In genomic region chr21:36319767-36320420, GRCh38 we compare ENCODE assay signal across 8 cellular contexts.
DNase-seq lines count a peak whose midpoint lies in the region; ATAC-seq and TF ChIP-seq lines count a peak whose summit lies in the region.

A gene with protein sequence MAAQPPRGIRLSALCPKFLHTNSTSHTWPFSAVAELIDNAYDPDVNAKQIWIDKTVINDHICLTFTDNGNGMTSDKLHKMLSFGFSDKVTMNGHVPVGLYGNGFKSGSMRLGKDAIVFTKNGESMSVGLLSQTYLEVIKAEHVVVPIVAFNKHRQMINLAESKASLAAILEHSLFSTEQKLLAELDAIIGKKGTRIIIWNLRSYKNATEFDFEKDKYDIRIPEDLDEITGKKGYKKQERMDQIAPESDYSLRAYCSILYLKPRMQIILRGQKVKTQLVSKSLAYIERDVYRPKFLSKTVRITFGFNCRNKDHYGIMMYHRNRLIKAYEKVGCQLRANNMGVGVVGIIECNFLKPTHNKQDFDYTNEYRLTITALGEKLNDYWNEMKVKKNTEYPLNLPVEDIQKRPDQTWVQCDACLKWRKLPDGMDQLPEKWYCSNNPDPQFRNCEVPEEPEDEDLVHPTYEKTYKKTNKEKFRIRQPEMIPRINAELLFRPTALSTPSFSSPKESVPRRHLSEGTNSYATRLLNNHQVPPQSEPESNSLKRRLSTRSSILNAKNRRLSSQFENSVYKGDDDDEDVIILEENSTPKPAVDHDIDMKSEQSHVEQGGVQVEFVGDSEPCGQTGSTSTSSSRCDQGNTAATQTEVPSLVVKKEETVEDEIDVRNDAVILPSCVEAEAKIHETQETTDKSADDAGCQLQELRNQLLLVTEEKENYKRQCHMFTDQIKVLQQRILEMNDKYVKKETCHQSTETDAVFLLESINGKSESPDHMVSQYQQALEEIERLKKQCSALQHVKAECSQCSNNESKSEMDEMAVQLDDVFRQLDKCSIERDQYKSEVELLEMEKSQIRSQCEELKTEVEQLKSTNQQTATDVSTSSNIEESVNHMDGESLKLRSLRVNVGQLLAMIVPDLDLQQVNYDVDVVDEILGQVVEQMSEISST (plus strand): TSS chr21:36320197. CDS start chr21:36320265, 68 bp downstream.

- no peaks in the 10 kb centered on the region for H3K27me3 Mint-ChIP-seq in activated naive CD4-positive, alpha-beta T cell treated with anti-CD3 and anti-CD28 coated beads, Interleukin-2, amount 50 U/mL, for 24 hours

- H3K4me3 Mint-ChIP-seq in activated naive CD4-positive, alpha-beta T cell treated with anti-CD3 and anti-CD28 coated beads, Interleukin-2, amount 50 U/mL, for 24 hours = peak within 1 kb of the TSS; percentile 96

- DNase-seq in NCI-H1092 (lab: John Stamatoyannopoulos, UW) (peak; percentile 99), germinal center (ENCODE audit: low spot score) (peak; percentile 96), non-pigmented ciliary epithelial cell (ENCODE audit: low read depth) (peak; percentile 98), superior temporal gyrus (ENCODE audit: extremely low spot score) (peak; percentile 99)

- peak within 1 kb of the TSS; percentile 74 for H3K4me3 ChIP-seq in GM08714 (ENCODE audit: low read length)

- peaks cover 6% of the 10 kb centered on the region for H3K36me3 Mint-ChIP-seq in activated naive CD4-positive, alpha-beta T cell treated with anti-CD3 and anti-CD28 coated beads, Interleukin-2, amount 50 U/mL, for 24 hours

- H3K27ac Mint-ChIP-seq in activated naive CD4-positive, alpha-beta T cell treated with anti-CD3 and anti-CD28 coated beads, Interleukin-2, amount 50 U/mL, for 24 hours = peak within 1 kb of the TSS; percentile 99

- H3K4me1 Mint-ChIP-seq in activated naive CD4-positive, alpha-beta T cell treated with anti-CD3 and anti-CD28 coated beads, Interleukin-2, amount 50 U/mL, for 24 hours = peaks cover 39% of the 10 kb centered on the region

- H3K9me3 Mint-ChIP-seq in activated naive CD4-positive, alpha-beta T cell treated with anti-CD3 and anti-CD28 coated beads, Interleukin-2, amount 50 U/mL, for 24 hours = no peaks in the 10 kb centered on the region

- ATAC-seq in HG02588 (IDR thresholded peaks at IDR 0.05; ENCODE audit: unreplicated experiment) = peak; percentile 88
- peak; percentile 91 for ATAC-seq in SK-N-SH treated with all-trans-retinoic acid at 6 μM for 48 hours

TF ChIP-seq in SK-N-SH treated with all-trans-retinoic acid at 6 μM for 48 hours, 23 proteins besides CTCF, POLR2A, EP300 and RAD21:
- TF ChIP-seq ZNF8 (CRISPR knock-in tag; IDR thresholded peaks at IDR 0.05) = no peak
- TF ChIP-seq ZNF70 (CRISPR knock-in tag; IDR thresholded peaks at IDR 0.05) = no peak
- no peak for TF ChIP-seq ZFP30 (CRISPR knock-in tag; IDR thresholded peaks at IDR 0.05)
- no peak for TF ChIP-seq GLIS3 (CRISPR knock-in tag; IDR thresholded peaks at IDR 0.05)
- no peak for TF ChIP-seq ZNF565 (CRISPR knock-in tag; conservative IDR thresholded peaks at IDR 0.05; ENCODE audit: low read depth)
- TF ChIP-seq ARNTL (CRISPR knock-in tag; IDR thresholded peaks at IDR 0.05; ENCODE audit: borderline replicate concordance, low read depth) = no peak
- TF ChIP-seq TOX (CRISPR knock-in tag; IDR thresholded peaks at IDR 0.05; ENCODE audit: borderline replicate concordance) = no peak
- TF ChIP-seq, protein P1, sequence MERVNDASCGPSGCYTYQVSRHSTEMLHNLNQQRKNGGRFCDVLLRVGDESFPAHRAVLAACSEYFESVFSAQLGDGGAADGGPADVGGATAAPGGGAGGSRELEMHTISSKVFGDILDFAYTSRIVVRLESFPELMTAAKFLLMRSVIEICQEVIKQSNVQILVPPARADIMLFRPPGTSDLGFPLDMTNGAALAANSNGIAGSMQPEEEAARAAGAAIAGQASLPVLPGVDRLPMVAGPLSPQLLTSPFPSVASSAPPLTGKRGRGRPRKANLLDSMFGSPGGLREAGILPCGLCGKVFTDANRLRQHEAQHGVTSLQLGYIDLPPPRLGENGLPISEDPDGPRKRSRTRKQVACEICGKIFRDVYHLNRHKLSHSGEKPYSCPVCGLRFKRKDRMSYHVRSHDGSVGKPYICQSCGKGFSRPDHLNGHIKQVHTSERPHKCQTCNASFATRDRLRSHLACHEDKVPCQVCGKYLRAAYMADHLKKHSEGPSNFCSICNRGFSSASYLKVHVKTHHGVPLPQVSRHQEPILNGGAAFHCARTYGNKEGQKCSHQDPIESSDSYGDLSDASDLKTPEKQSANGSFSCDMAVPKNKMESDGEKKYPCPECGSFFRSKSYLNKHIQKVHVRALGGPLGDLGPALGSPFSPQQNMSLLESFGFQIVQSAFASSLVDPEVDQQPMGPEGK (CRISPR knock-in tag; IDR thresholded peaks at IDR 0.05; ENCODE audit: borderline replicate concordance) = no peak
- TF ChIP-seq ZFP3 (CRISPR knock-in tag; IDR thresholded peaks at IDR 0.05) = no peak
- no peak for TF ChIP-seq TSHZ2 (CRISPR knock-in tag; IDR thresholded peaks at IDR 0.05)
- TF ChIP-seq CREB5 (CRISPR knock-in tag; IDR thresholded peaks at IDR 0.05; ENCODE audit: low read depth) = no peak
- TF ChIP-seq CSDC2 (CRISPR knock-in tag; IDR thresholded peaks at IDR 0.05) = no peak
- TF ChIP-seq CSRNP3 (CRISPR knock-in tag; IDR thresholded peaks at IDR 0.05) = no peak
- TF ChIP-seq SNAI2 (CRISPR knock-in tag; IDR thresholded peaks at IDR 0.05) = no peak
- TF ChIP-seq TCF4 (CRISPR knock-in tag; IDR thresholded peaks at IDR 0.05; ENCODE audit: borderline replicate concordance) = no peak
- TF ChIP-seq BACH2 (CRISPR knock-in tag; IDR thresholded peaks at IDR 0.05; ENCODE audit: borderline replicate concordance) = no peak
- TF ChIP-seq PPARA (CRISPR knock-in tag; IDR thresholded peaks at IDR 0.05; ENCODE audit: borderline replicate concordance) = no peak
- no peak for TF ChIP-seq POU6F1 (CRISPR knock-in tag; IDR thresholded peaks at IDR 0.05; ENCODE audit: borderline replicate concordance, low read depth)

Comparison
In these comparisons a context has a peak if more than half of its experiments do, and no peak if none do; other contexts are left out.
1. Peak in every context shown above with its lines: DNase-seq, ATAC-seq and H3K4me3 ChIP-seq.